1 cellular context compared by ENCODE assay signal in genomic region chr5:55481293-55481900, GRCh38.
TF ChIP-seq lines count a peak whose summit lies in the region.

No MANE protein-coding gene starts in this region.

TF ChIP-seq in K562, 482 proteins besides CTCF, POLR2A, EP300 and RAD21:
- TF ChIP-seq, protein P1, sequence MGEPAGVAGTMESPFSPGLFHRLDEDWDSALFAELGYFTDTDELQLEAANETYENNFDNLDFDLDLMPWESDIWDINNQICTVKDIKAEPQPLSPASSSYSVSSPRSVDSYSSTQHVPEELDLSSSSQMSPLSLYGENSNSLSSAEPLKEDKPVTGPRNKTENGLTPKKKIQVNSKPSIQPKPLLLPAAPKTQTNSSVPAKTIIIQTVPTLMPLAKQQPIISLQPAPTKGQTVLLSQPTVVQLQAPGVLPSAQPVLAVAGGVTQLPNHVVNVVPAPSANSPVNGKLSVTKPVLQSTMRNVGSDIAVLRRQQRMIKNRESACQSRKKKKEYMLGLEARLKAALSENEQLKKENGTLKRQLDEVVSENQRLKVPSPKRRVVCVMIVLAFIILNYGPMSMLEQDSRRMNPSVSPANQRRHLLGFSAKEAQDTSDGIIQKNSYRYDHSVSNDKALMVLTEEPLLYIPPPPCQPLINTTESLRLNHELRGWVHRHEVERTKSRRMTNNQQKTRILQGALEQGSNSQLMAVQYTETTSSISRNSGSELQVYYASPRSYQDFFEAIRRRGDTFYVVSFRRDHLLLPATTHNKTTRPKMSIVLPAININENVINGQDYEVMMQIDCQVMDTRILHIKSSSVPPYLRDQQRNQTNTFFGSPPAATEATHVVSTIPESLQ (CRISPR knock-in tag; IDR thresholded peaks at IDR 0.05) = no peak
- TF ChIP-seq STAT5B (CRISPR knock-in tag; IDR thresholded peaks at IDR 0.05) = no peak
- no peak for TF ChIP-seq HNRNPUL1 (IDR thresholded peaks at IDR 0.05; ENCODE audit: low read length)
- TF ChIP-seq ZNF282 (CRISPR knock-in tag; IDR thresholded peaks at IDR 0.05) = no peak
- TF ChIP-seq, protein P2, sequence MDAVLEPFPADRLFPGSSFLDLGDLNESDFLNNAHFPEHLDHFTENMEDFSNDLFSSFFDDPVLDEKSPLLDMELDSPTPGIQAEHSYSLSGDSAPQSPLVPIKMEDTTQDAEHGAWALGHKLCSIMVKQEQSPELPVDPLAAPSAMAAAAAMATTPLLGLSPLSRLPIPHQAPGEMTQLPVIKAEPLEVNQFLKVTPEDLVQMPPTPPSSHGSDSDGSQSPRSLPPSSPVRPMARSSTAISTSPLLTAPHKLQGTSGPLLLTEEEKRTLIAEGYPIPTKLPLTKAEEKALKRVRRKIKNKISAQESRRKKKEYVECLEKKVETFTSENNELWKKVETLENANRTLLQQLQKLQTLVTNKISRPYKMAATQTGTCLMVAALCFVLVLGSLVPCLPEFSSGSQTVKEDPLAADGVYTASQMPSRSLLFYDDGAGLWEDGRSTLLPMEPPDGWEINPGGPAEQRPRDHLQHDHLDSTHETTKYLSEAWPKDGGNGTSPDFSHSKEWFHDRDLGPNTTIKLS (IDR thresholded peaks at IDR 0.05; ENCODE audit: borderline replicate concordance, low read depth) = no peak
- TF ChIP-seq ZNF444 (CRISPR knock-in tag; IDR thresholded peaks at IDR 0.05) = no peak
- no peak for TF ChIP-seq KHSRP (IDR thresholded peaks at IDR 0.05)
- TF ChIP-seq ZNF431 (CRISPR knock-in tag; IDR thresholded peaks at IDR 0.05) = no peak
- TF ChIP-seq YBX1 (IDR thresholded peaks at IDR 0.05) = no peak
- no peak for TF ChIP-seq BACH1 (tag; IDR thresholded peaks at IDR 0.05)
- TF ChIP-seq L3MBTL2 (IDR thresholded peaks at IDR 0.05) = no peak
- TF ChIP-seq BHLHE40 (IDR thresholded peaks at IDR 0.05; ENCODE audit: low read length) = no peak
- TF ChIP-seq, protein P3, sequence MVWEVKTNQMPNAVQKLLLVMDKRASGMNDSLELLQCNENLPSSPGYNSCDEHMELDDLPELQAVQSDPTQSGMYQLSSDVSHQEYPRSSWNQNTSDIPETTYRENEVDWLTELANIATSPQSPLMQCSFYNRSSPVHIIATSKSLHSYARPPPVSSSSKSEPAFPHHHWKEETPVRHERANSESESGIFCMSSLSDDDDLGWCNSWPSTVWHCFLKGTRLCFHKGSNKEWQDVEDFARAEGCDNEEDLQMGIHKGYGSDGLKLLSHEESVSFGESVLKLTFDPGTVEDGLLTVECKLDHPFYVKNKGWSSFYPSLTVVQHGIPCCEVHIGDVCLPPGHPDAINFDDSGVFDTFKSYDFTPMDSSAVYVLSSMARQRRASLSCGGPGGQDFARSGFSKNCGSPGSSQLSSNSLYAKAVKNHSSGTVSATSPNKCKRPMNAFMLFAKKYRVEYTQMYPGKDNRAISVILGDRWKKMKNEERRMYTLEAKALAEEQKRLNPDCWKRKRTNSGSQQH (CRISPR knock-in tag; IDR thresholded peaks at IDR 0.05) = no peak
- TF ChIP-seq CBX3 (IDR thresholded peaks at IDR 0.05; ENCODE audit: borderline replicate concordance in 1 of 2, low read length in 2 of 2) = no peak
- no peak for TF ChIP-seq ZSCAN29 (IDR thresholded peaks at IDR 0.05)
- TF ChIP-seq FOSL1 (tag; conservative IDR thresholded peaks at IDR 0.05) = no peak
- no peak for TF ChIP-seq ZNF165 (CRISPR knock-in tag; IDR thresholded peaks at IDR 0.05; ENCODE audit: borderline replicate concordance)
- no peak for TF ChIP-seq REST (CRISPR knock-in tag; IDR thresholded peaks at IDR 0.05; ENCODE audit: low read depth)
- TF ChIP-seq POLR2B (IDR thresholded peaks at IDR 0.05; ENCODE audit: low read depth, partially characterized antibody) = no peak
TF ChIP-seq in K562: peak in this region for 0.
